1 cellular context compared by ENCODE assay signal in genomic region chr2:110732422-110733413, GRCh38.
TF ChIP-seq lines count a peak whose summit lies in the region.

Gene ACOXL, plus strand, starts transcription at chr2:110732573. Its CDS starts 35,817 bp downstream, at chr2:110768390.

TF ChIP-seq in HEK293, 187 proteins besides CTCF, POLR2A, EP300 and RAD21 (continued from another document and continues in another):
- TF ChIP-seq ZFP3 (tag by site-specific recombination; IDR thresholded peaks at IDR 0.05; ENCODE audit: low read depth) = no peak
- TF ChIP-seq ZNF549 (tag by site-specific recombination; IDR thresholded peaks at IDR 0.05) = no peak
- TF ChIP-seq, protein P1, sequence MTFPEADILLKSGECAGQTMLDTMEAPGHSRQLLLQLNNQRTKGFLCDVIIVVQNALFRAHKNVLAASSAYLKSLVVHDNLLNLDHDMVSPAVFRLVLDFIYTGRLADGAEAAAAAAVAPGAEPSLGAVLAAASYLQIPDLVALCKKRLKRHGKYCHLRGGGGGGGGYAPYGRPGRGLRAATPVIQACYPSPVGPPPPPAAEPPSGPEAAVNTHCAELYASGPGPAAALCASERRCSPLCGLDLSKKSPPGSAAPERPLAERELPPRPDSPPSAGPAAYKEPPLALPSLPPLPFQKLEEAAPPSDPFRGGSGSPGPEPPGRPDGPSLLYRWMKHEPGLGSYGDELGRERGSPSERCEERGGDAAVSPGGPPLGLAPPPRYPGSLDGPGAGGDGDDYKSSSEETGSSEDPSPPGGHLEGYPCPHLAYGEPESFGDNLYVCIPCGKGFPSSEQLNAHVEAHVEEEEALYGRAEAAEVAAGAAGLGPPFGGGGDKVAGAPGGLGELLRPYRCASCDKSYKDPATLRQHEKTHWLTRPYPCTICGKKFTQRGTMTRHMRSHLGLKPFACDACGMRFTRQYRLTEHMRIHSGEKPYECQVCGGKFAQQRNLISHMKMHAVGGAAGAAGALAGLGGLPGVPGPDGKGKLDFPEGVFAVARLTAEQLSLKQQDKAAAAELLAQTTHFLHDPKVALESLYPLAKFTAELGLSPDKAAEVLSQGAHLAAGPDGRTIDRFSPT (tag by site-specific recombination; IDR thresholded peaks at IDR 0.05) = peak; percentile 2; the same call in 1 of the 2 replicates
- TF ChIP-seq AEBP2 (tag by site-specific recombination; IDR thresholded peaks at IDR 0.05; ENCODE audit: borderline replicate concordance) = no peak
- TF ChIP-seq ZNF140 (tag by site-specific recombination; IDR thresholded peaks at IDR 0.05) = no peak
- no peak for TF ChIP-seq ZNF473 (tag by site-specific recombination; IDR thresholded peaks at IDR 0.05)
- no peak for TF ChIP-seq ZNF121 (tag by site-specific recombination; IDR thresholded peaks at IDR 0.05)
- peak; percentile 53; the same call in 1 of the 2 replicates for TF ChIP-seq ZNF366 (tag by site-specific recombination; conservative IDR thresholded peaks at IDR 0.05)
- no peak for TF ChIP-seq ZNF274 (IDR thresholded peaks at IDR 0.05; ENCODE audit: low read length)
- no peak for TF ChIP-seq ZNF274 (tag by site-specific recombination; IDR thresholded peaks at IDR 0.05; ENCODE audit: borderline replicate concordance)
- peak; percentile 21; the same call in 1 of the 2 replicates for TF ChIP-seq ZNF394 (tag by site-specific recombination; IDR thresholded peaks at IDR 0.05; ENCODE audit: borderline replicate concordance)
- no peak for TF ChIP-seq ZNF701 (tag by site-specific recombination; IDR thresholded peaks at IDR 0.05)
- no peak for TF ChIP-seq ZNF114 (tag by site-specific recombination; IDR thresholded peaks at IDR 0.05)
- TF ChIP-seq KLF7 (tag by site-specific recombination; IDR thresholded peaks at IDR 0.05; ENCODE audit: borderline replicate concordance) = peak; percentile 68; the same call in 1 of the 2 replicates
- TF ChIP-seq ZNF184 (tag by site-specific recombination; IDR thresholded peaks at IDR 0.05) = no peak
- TF ChIP-seq, protein P2, sequence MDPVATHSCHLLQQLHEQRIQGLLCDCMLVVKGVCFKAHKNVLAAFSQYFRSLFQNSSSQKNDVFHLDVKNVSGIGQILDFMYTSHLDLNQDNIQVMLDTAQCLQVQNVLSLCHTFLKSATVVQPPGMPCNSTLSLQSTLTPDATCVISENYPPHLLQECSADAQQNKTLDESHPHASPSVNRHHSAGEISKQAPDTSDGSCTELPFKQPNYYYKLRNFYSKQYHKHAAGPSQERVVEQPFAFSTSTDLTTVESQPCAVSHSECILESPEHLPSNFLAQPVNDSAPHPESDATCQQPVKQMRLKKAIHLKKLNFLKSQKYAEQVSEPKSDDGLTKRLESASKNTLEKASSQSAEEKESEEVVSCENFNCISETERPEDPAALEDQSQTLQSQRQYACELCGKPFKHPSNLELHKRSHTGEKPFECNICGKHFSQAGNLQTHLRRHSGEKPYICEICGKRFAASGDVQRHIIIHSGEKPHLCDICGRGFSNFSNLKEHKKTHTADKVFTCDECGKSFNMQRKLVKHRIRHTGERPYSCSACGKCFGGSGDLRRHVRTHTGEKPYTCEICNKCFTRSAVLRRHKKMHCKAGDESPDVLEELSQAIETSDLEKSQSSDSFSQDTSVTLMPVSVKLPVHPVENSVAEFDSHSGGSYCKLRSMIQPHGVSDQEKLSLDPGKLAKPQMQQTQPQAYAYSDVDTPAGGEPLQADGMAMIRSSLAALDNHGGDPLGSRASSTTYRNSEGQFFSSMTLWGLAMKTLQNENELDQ (tag by site-specific recombination; IDR thresholded peaks at IDR 0.05; ENCODE audit: low read depth) = no peak
- no peak for TF ChIP-seq ZNF629 (tag by site-specific recombination; IDR thresholded peaks at IDR 0.05)
- no peak for TF ChIP-seq ZNF660 (tag by site-specific recombination; IDR thresholded peaks at IDR 0.05)
- TF ChIP-seq ZNF548 (tag by site-specific recombination; IDR thresholded peaks at IDR 0.05) = no peak
- no peak for TF ChIP-seq ZNF529 (tag by site-specific recombination; IDR thresholded peaks at IDR 0.05; ENCODE audit: insufficient replicate concordance)
- TF ChIP-seq, protein P3, sequence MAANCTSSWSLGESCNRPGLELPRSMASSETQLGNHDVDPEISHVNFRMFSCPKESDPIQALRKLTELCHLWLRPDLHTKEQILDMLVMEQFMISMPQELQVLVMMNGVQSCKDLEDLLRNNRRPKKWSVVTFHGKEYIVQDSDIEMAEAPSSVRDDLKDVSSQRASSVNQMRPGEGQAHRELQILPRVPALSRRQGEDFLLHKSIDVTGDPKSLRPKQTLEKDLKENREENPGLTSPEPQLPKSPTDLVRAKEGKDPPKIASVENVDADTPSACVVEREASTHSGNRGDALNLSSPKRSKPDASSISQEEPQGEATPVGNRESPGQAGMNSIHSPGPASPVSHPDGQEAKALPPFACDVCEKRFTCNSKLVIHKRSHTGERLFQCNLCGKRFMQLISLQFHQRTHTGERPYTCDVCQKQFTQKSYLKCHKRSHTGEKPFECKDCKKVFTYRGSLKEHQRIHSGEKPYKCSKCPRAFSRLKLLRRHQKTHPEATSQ (tag by site-specific recombination; IDR thresholded peaks at IDR 0.05) = no peak
- no peak for TF ChIP-seq ZBTB21 (tag by site-specific recombination; IDR thresholded peaks at IDR 0.05)
- peak; percentile 60 for TF ChIP-seq ZFHX2 (tag by site-specific recombination; conservative IDR thresholded peaks at IDR 0.05)
- no peak for TF ChIP-seq ZNF155 (tag by site-specific recombination; IDR thresholded peaks at IDR 0.05)
- no peak for TF ChIP-seq HOXD13 (CRISPR knock-in tag; IDR thresholded peaks at IDR 0.05; ENCODE audit: borderline replicate concordance)
- TF ChIP-seq, protein P4, sequence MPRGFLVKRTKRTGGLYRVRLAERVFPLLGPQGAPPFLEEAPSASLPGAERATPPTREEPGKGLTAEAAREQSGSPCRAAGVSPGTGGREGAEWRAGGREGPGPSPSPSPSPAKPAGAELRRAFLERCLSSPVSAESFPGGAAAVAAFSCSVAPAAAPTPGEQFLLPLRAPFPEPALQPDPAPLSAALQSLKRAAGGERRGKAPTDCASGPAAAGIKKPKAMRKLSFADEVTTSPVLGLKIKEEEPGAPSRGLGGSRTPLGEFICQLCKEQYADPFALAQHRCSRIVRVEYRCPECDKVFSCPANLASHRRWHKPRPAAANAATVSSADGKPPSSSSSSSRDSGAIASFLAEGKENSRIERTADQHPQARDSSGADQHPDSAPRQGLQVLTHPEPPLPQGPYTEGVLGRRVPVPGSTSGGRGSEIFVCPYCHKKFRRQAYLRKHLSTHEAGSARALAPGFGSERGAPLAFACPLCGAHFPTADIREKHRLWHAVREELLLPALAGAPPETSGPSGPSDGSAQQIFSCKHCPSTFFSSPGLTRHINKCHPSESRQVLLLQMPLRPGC (tag by site-specific recombination; IDR thresholded peaks at IDR 0.05) = no peak
- peak; percentile 73 for TF ChIP-seq ZNF335 (tag by site-specific recombination; conservative IDR thresholded peaks at IDR 0.05)
- TF ChIP-seq BCL11B (tag by site-specific recombination; IDR thresholded peaks at IDR 0.05; ENCODE audit: low read depth) = no peak
- peak; percentile 49; the same call in 1 of the 2 replicates for TF ChIP-seq ZBTB8A (tag by site-specific recombination; IDR thresholded peaks at IDR 0.05)
- peak; percentile 66 for TF ChIP-seq GLIS1 (tag by site-specific recombination; IDR thresholded peaks at IDR 0.05)
- TF ChIP-seq ZNF830 (tag by site-specific recombination; IDR thresholded peaks at IDR 0.05; ENCODE audit: low read depth) = no peak
- no peak for TF ChIP-seq ZNF704 (tag by site-specific recombination; IDR thresholded peaks at IDR 0.05)
- TF ChIP-seq ZBTB20 (tag by site-specific recombination; IDR thresholded peaks at IDR 0.05) = peak; percentile 35; the same call in 1 of the 2 replicates
- no peak for TF ChIP-seq ZNF645 (tag by site-specific recombination; IDR thresholded peaks at IDR 0.05)
- no peak for TF ChIP-seq ZNF677 (tag by site-specific recombination; IDR thresholded peaks at IDR 0.05)
- no peak for TF ChIP-seq ZNF639 (tag by site-specific recombination; IDR thresholded peaks at IDR 0.05)
- no peak for TF ChIP-seq GLI4 (tag by site-specific recombination; IDR thresholded peaks at IDR 0.05)
- peak; percentile 57 for TF ChIP-seq ZNF341 (tag by site-specific recombination; IDR thresholded peaks at IDR 0.05; ENCODE audit: low read depth)
- TF ChIP-seq ZNF610 (tag by site-specific recombination; IDR thresholded peaks at IDR 0.05; ENCODE audit: borderline replicate concordance) = no peak
- peak; percentile 58; the same call in 1 of the 2 replicates for TF ChIP-seq WT1 (tag by site-specific recombination; IDR thresholded peaks at IDR 0.05)
- no peak for TF ChIP-seq MYNN (tag by site-specific recombination; IDR thresholded peaks at IDR 0.05; ENCODE audit: borderline replicate concordance)
- no peak for TF ChIP-seq ZNF311 (tag by site-specific recombination; IDR thresholded peaks at IDR 0.05; ENCODE audit: borderline replicate concordance)
- no peak for TF ChIP-seq ZNF837 (tag by site-specific recombination; IDR thresholded peaks at IDR 0.05)
- TF ChIP-seq, protein P5, sequence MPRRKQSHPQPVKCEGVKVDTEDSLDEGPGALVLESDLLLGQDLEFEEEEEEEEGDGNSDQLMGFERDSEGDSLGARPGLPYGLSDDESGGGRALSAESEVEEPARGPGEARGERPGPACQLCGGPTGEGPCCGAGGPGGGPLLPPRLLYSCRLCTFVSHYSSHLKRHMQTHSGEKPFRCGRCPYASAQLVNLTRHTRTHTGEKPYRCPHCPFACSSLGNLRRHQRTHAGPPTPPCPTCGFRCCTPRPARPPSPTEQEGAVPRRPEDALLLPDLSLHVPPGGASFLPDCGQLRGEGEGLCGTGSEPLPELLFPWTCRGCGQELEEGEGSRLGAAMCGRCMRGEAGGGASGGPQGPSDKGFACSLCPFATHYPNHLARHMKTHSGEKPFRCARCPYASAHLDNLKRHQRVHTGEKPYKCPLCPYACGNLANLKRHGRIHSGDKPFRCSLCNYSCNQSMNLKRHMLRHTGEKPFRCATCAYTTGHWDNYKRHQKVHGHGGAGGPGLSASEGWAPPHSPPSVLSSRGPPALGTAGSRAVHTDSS (tag by site-specific recombination; IDR thresholded peaks at IDR 0.05) = peak; percentile 77
- TF ChIP-seq ZNF747 (tag by site-specific recombination; IDR thresholded peaks at IDR 0.05) = no peak
- no peak for TF ChIP-seq ZNF404 (tag by site-specific recombination; IDR thresholded peaks at IDR 0.05)
- no peak for TF ChIP-seq PRDM4 (tag by site-specific recombination; IDR thresholded peaks at IDR 0.05)
- 0 out of 2 replicates have a peak, but pooled peaks have one; percentile 25 for TF ChIP-seq KLF9 (tag by site-specific recombination; IDR thresholded peaks at IDR 0.05; ENCODE audit: low read depth)
- TF ChIP-seq ZNF521 (tag by site-specific recombination; IDR thresholded peaks at IDR 0.05) = no peak
- no peak for TF ChIP-seq ZNF621 (tag by site-specific recombination; IDR thresholded peaks at IDR 0.05)
- 0 out of 2 replicates have a peak, but pooled peaks have one; percentile 44 for TF ChIP-seq ZNF777 (tag by site-specific recombination; IDR thresholded peaks at IDR 0.05; ENCODE audit: borderline replicate concordance)
- no peak for TF ChIP-seq ZNF785 (tag by site-specific recombination; IDR thresholded peaks at IDR 0.05)
